ENCODE assay signal across 10 cellular contexts in the genomic region with DNA sequence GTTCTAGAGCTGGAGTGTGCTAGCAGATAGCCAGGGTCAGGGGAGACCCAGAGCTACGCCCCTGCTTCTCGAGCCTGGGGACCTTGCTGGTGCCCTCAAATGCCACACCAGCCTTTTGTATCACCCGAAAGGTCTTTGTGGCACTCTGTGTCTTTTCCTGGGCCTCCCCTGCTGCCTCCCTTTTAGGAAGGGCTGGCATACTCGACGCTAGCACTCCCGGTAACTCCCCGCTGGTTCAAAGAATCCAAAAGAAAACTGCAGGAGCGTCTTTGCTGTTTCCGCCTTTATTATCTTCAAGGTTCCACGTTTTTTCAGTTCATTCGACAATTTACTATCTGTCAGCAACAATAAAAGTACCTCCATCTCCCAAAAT. TPM values are rescaled to one million over a fixed set of nuclear protein-coding genes. Genes with fewer than 3 reads are reported as not detected.
DNase-seq lines count a peak whose midpoint lies in the region; ATAC-seq and TF ChIP-seq lines count a peak whose summit lies in the region.
"Had no signal": no experiment of that assay in that cellular context is flagged by ENCODE, and none has a peak within 500 bp of the region (broad histone marks: within the 10 kb centered on the region; RNA-seq: fewer than 3 reads in every experiment).

No MANE protein-coding gene starts in this region.

- peaks cover 28% of the 10 kb centered on the region for H3K36me3 Mint-ChIP-seq in neural progenitor cell
- no peaks in the 10 kb centered on the region for H3K36me3 Mint-ChIP-seq in activated naive CD8-positive, alpha-beta T cell treated with anti-CD3 and anti-CD28 coated beads, Interleukin-2, amount 50 U/mL, for 24 hours (ENCODE audit: low read depth)

- H3K4me3 ChIP-seq in left ventricle myocardium inferior (peak overlapping the region; percentile 32), esophagus muscularis mucosa (peak overlapping the region; percentile 0 to 31 (median 25)), neural progenitor cell (no peak overlapping the region), upper lobe of right lung (no peak overlapping the region)

- no peak for TF ChIP-seq CTCF in left ventricle myocardium inferior (IDR thresholded peaks at IDR 0.05; ENCODE audit: borderline replicate concordance)
- TF ChIP-seq CTCF in esophagus muscularis mucosa (IDR thresholded peaks at IDR 0.05), result no peak
- TF ChIP-seq CTCF in neural progenitor cell (IDR thresholded peaks at IDR 0.05), result no peak
- TF ChIP-seq CTCF in upper lobe of right lung (IDR thresholded peaks at IDR 0.05), result no peak

- intact Hi-C loops in left ventricle myocardium inferior (cut with micrococcal nuclease), result no loop called here
- intact Hi-C loops in left cardiac atrium (cut with DNase I), result loop anchor here in 1 of 2 donors (5.0 kb wide), 1 partner anchor 42 kb away; no protein-coding TSS in a partner anchor
- intact Hi-C loops in esophagus muscularis mucosa (cut with DNase I), result no loop called here
- intact Hi-C loops in upper lobe of right lung (cut with DNase I), result no loop called here

- H3K4me1 ChIP-seq in left ventricle myocardium inferior (peaks cover 100% of the 10 kb centered on the region), esophagus muscularis mucosa (peaks cover 71 to 89% (median 83%) of the 10 kb centered on the region in 4 donors), neural progenitor cell (peaks cover 15% of the 10 kb centered on the region), upper lobe of right lung (peaks cover 30% of the 10 kb centered on the region)

- no peak for DNase-seq in left ventricle myocardium inferior
- no peak for DNase-seq in left cardiac atrium
- no peak for DNase-seq in esophagus muscularis mucosa (ENCODE audit: extremely low spot score)
- DNase-seq in neural progenitor cell (ENCODE audit: low spot score), result no peak
- DNase-seq in upper lobe of right lung, result no peak
- DNase-seq in activated naive CD8-positive, alpha-beta T cell treated with anti-CD3 and anti-CD28 coated beads, Interleukin-2, amount 50 U/mL, for 24 hours, result no peak
- no peak for DNase-seq in DMS79 treated with DMSO at 0.1 percent for 48 hours (lab: John Stamatoyannopoulos, UW)
- DNase-seq in effector CD4-positive, alpha-beta T cell, result no peak

- WGBS in esophagus muscularis mucosa, result 54% methylated on average over 11 of the region's 11 CpGs

- TF ChIP-seq POLR2A in esophagus muscularis mucosa (IDR thresholded peaks at IDR 0.05; ENCODE audit: low read depth), result no peak

- H3K27ac ChIP-seq in left ventricle myocardium inferior (replicated peaks) (peak overlapping the region; percentile 90), esophagus muscularis mucosa (replicated peaks in 1 of 4) (peak overlapping the region; percentile 75 to 84 (median 80)), neural progenitor cell (no peak overlapping the region), upper lobe of right lung (peak overlapping the region; percentile 58)
- H3K27ac ChIP-seq: KMS-11 had no signal

- no peaks in the 10 kb centered on the region for H3F3A ChIP-seq in neural progenitor cell (ENCODE audit: low read depth)

- no peak overlapping the region for H3K4me3 Mint-ChIP-seq in neural progenitor cell
- no peak overlapping the region for H3K4me3 Mint-ChIP-seq in activated naive CD8-positive, alpha-beta T cell treated with anti-CD3 and anti-CD28 coated beads, Interleukin-2, amount 50 U/mL, for 24 hours
- H3K4me3 Mint-ChIP-seq: activated T-helper 1 cell treated with anti-CD3 and anti-CD28 coated beads, Interleukin-12 subunit alpha, Interleukin-12 subunit beta, Interleukin-2, Interleukin-4 antibody, amounts not matched to agents 30 ng/mL and 10 ng/mL and 1 ng/mL, durations not matched to agents 14 hours and 24 hours and 36 hours had no signal

- no peak for TF ChIP-seq EP300 in esophagus muscularis mucosa (IDR thresholded peaks at IDR 0.05)

- no peaks in the 10 kb centered on the region for H3K9me3 Mint-ChIP-seq in neural progenitor cell
- H3K9me3 Mint-ChIP-seq in activated naive CD8-positive, alpha-beta T cell treated with anti-CD3 and anti-CD28 coated beads, Interleukin-2, amount 50 U/mL, for 24 hours, result no peaks in the 10 kb centered on the region
- H3K9me3 Mint-ChIP-seq: activated T-helper 1 cell treated with anti-CD3 and anti-CD28 coated beads, Interleukin-12 subunit alpha, Interleukin-12 subunit beta, Interleukin-2, Interleukin-4 antibody, amounts not matched to agents 30 ng/mL and 10 ng/mL and 1 ng/mL, durations not matched to agents 14 hours and 24 hours and 36 hours had no signal

- peaks cover 3% of the 10 kb centered on the region for H3K36me3 ChIP-seq in left ventricle myocardium inferior
- H3K36me3 ChIP-seq in esophagus muscularis mucosa, result peaks cover 0 to 5% (median 4%) of the 10 kb centered on the region in 4 donors
- peaks cover 4% of the 10 kb centered on the region for H3K36me3 ChIP-seq in neural progenitor cell
- H3K36me3 ChIP-seq in upper lobe of right lung, result no peaks in the 10 kb centered on the region

- peaks cover 100% of the 10 kb centered on the region for H4K20me1 ChIP-seq in neural progenitor cell (ENCODE audit: low read depth)

- H3K9me3 ChIP-seq in left ventricle myocardium inferior (replicated peaks) (no peaks in the 10 kb centered on the region), esophagus muscularis mucosa (no peaks in the 10 kb centered on the region), neural progenitor cell (ENCODE audit: low read depth) (no peaks in the 10 kb centered on the region), upper lobe of right lung (no peaks in the 10 kb centered on the region)

- H3K4me2 ChIP-seq in neural progenitor cell, result peak overlapping the region; percentile 16
- H3K4me2 ChIP-seq: KMS-11 had no signal

- peaks cover 27% of the 10 kb centered on the region for H3K4me1 Mint-ChIP-seq in neural progenitor cell
- peaks cover 4% of the 10 kb centered on the region for H3K4me1 Mint-ChIP-seq in activated naive CD8-positive, alpha-beta T cell treated with anti-CD3 and anti-CD28 coated beads, Interleukin-2, amount 50 U/mL, for 24 hours

- ATAC-seq in left cardiac atrium (no peak), upper lobe of right lung (no peak)
- ATAC-seq in activated naive CD8-positive, alpha-beta T cell treated with anti-CD3 and anti-CD28 coated beads, Interleukin-2, amount 50 U/mL, for 24 hours, result no peak

- H3K27ac Mint-ChIP-seq in neural progenitor cell, result no peak overlapping the region
- no peak overlapping the region for H3K27ac Mint-ChIP-seq in activated naive CD8-positive, alpha-beta T cell treated with anti-CD3 and anti-CD28 coated beads, Interleukin-2, amount 50 U/mL, for 24 hours
- H3K27ac Mint-ChIP-seq: activated T-helper 1 cell treated with anti-CD3 and anti-CD28 coated beads, Interleukin-12 subunit alpha, Interleukin-12 subunit beta, Interleukin-2, Interleukin-4 antibody, amounts not matched to agents 30 ng/mL and 10 ng/mL and 1 ng/mL, durations not matched to agents 14 hours and 24 hours and 36 hours had no signal

- H3K9ac ChIP-seq in neural progenitor cell, result no peak overlapping the region
- H3K9ac ChIP-seq: KMS-11 had no signal

- peaks cover 100% of the 10 kb centered on the region for H3K79me2 ChIP-seq in neural progenitor cell (ENCODE audit: low read depth)

- no peak overlapping the region for H2AFZ ChIP-seq in neural progenitor cell (replicated peaks)

- H3K27me3 ChIP-seq in left ventricle myocardium inferior (ENCODE audit: low read depth) (no peaks in the 10 kb centered on the region), esophagus muscularis mucosa (no peaks in the 10 kb centered on the region), neural progenitor cell (no peaks in the 10 kb centered on the region), upper lobe of right lung (no peaks in the 10 kb centered on the region)

- peaks cover 5% of the 10 kb centered on the region for H3K27me3 Mint-ChIP-seq in neural progenitor cell (ENCODE audit: insufficient read depth, low read depth)
- no peaks in the 10 kb centered on the region for H3K27me3 Mint-ChIP-seq in activated naive CD8-positive, alpha-beta T cell treated with anti-CD3 and anti-CD28 coated beads, Interleukin-2, amount 50 U/mL, for 24 hours

RNA-seq across cellular contexts. Expression of a gene that starts 36.3 kb away (rescaled TPM):
- total RNA-seq in left ventricle myocardium inferior (29.1 TPM), left cardiac atrium (10 to 100 TPM; 30.8 to 36.8 TPM), esophagus muscularis mucosa (100 to 1,000 TPM in 1 of 4 donors, 10 to 100 TPM in 3; 69.7 to 125 (median 84.7) TPM), neural progenitor cell (ENCODE audit: low replicate concordance) (55.2 and 97.6 TPM in 2 replicates), upper lobe of right lung (66.7 TPM)

Comparison
In these comparisons a context has a peak if more than half of its experiments do, and no peak if none do; other contexts are left out.
1. H3K4me3 ChIP-seq: peak in left ventricle myocardium inferior (single experiment) and esophagus muscularis mucosa (4 of 4); none in neural progenitor cell (single experiment) and upper lobe of right lung (single experiment).